Comparison of ENCODE assay signal across 19 cellular contexts in genomic region chr3:181698263-181698944, GRCh38. TPM values are rescaled to one million over a fixed set of nuclear protein-coding genes. Genes with fewer than 3 reads are reported as not detected.
A peak's percentile ranks its signal among the peaks of the same experiment; 100 is the strongest.
DNase-seq lines count a peak whose midpoint lies in the region; ATAC-seq and TF ChIP-seq lines count a peak whose summit lies in the region.
"Had no signal": no experiment of that assay in that cellular context is flagged by ENCODE, and none has a peak within 500 bp of the region (broad histone marks: within the 10 kb centered on the region; RNA-seq: fewer than 3 reads in every experiment).

No MANE protein-coding gene starts in this region.

- H3K27ac ChIP-seq in CD8-positive, alpha-beta T cell (ENCODE audit: low read depth, low read length) = no peak overlapping the region
- H3K27ac ChIP-seq: body of pancreas, prostate gland had no signal

- no peak overlapping the region for H3K4me3 ChIP-seq in CD8-positive, alpha-beta T cell (ENCODE audit: low read depth, low read length)
- H3K4me3 ChIP-seq: body of pancreas, prostate gland had no signal

- H3K4me3 Mint-ChIP-seq in brain = peak overlapping the region in 4 of 5 experiments; percentile 79 to 97 (median 94)
- no peak overlapping the region for H3K4me3 Mint-ChIP-seq in CD8-positive, alpha-beta T cell
- H3K4me3 Mint-ChIP-seq in activated naive CD8-positive, alpha-beta T cell treated with anti-CD3 and anti-CD28 coated beads, Interleukin-2, amount 50 U/mL, for 24 hours = no peak overlapping the region
- H3K4me3 Mint-ChIP-seq: memory B cell, natural killer cell had no signal

- H3K36me3 ChIP-seq in CD8-positive, alpha-beta T cell (ENCODE audit: insufficient read depth, low read length) = no peaks in the 10 kb centered on the region
- H3K36me3 ChIP-seq: prostate gland had no signal

- peak; percentile 45 for ATAC-seq in GM18907 (IDR thresholded peaks at IDR 0.05; ENCODE audit: unreplicated experiment)
- ATAC-seq in CD8-positive, alpha-beta T cell = no peak
- ATAC-seq in activated naive CD8-positive, alpha-beta T cell treated with anti-CD3 and anti-CD28 coated beads, Interleukin-2, amount 50 U/mL, for 24 hours = no peak
- ATAC-seq: body of pancreas, esophagus mucosa, natural killer cell had no signal

- POLR2A ChIA-PET in CD8-positive, alpha-beta T cell (lab: Charles Lee) = no interaction called here

- peaks cover 81% of the 10 kb centered on the region for H3K4me1 Mint-ChIP-seq in brain
- H3K4me1 Mint-ChIP-seq in CD8-positive, alpha-beta T cell (ENCODE audit: low read depth) = peaks cover 23% of the 10 kb centered on the region
- peaks cover 22% of the 10 kb centered on the region for H3K4me1 Mint-ChIP-seq in activated naive CD8-positive, alpha-beta T cell treated with anti-CD3 and anti-CD28 coated beads, Interleukin-2, amount 50 U/mL, for 24 hours

- peak in 41 of 76 experiments; percentile 2 to 89 (median 54) for DNase-seq in HUDEP-2 (lab: John Stamatoyannopoulos, UW; ENCODE audit: unreplicated experiment in 76 of 76)
- DNase-seq in medulla oblongata (ENCODE audit: extremely low spot score) = peak; percentile 66
- no peak for DNase-seq in midbrain (lab: John Stamatoyannopoulos, UW)
- DNase-seq in CD8-positive, alpha-beta T cell = no peak
- DNase-seq in AML-193 (lab: John Stamatoyannopoulos, UW) = no peak
- no peak for DNase-seq in activated naive CD8-positive, alpha-beta T cell treated with anti-CD3 and anti-CD28 coated beads, Interleukin-2, amount 50 U/mL, for 24 hours
- DNase-seq: activated naive CD4-positive, alpha-beta T cell treated with anti-CD3 and anti-CD28 coated beads, Interleukin-2, amount 50 U/mL, for 16 hours; body of pancreas; natural killer cell; NCI-H1694; NCI-H510A treated with DMSO at 0.1 percent for 48 hours; RPMI8226; trophoblast cell had no signal

- H3K36me3 Mint-ChIP-seq in brain = peaks cover 12% of the 10 kb centered on the region
- H3K36me3 Mint-ChIP-seq in CD8-positive, alpha-beta T cell = no peaks in the 10 kb centered on the region
- H3K36me3 Mint-ChIP-seq in activated naive CD8-positive, alpha-beta T cell treated with anti-CD3 and anti-CD28 coated beads, Interleukin-2, amount 50 U/mL, for 24 hours (ENCODE audit: low read depth) = peaks cover 8% of the 10 kb centered on the region
- H3K36me3 Mint-ChIP-seq: memory B cell had no signal

- intact Hi-C loops in CD8-positive, alpha-beta T cell (cut with DNase I, micrococcal nuclease) = no loop called here

- peaks cover 5% of the 10 kb centered on the region for H3K4me1 ChIP-seq in CD8-positive, alpha-beta T cell (ENCODE audit: insufficient read depth, low read length)

- H3K27ac Mint-ChIP-seq in brain = peak overlapping the region; percentile 9 to 99 (median 83)
- H3K27ac Mint-ChIP-seq in CD8-positive, alpha-beta T cell = no peak overlapping the region
- no peak overlapping the region for H3K27ac Mint-ChIP-seq in activated naive CD8-positive, alpha-beta T cell treated with anti-CD3 and anti-CD28 coated beads, Interleukin-2, amount 50 U/mL, for 24 hours
- H3K27ac Mint-ChIP-seq: memory B cell, natural killer cell had no signal

- H3K9me3 Mint-ChIP-seq in brain = peaks cover 0 to 14% (median 7%) of the 10 kb centered on the region in 5 experiments
- peaks cover 12% of the 10 kb centered on the region for H3K9me3 Mint-ChIP-seq in CD8-positive, alpha-beta T cell
- peaks cover 7% of the 10 kb centered on the region for H3K9me3 Mint-ChIP-seq in activated naive CD8-positive, alpha-beta T cell treated with anti-CD3 and anti-CD28 coated beads, Interleukin-2, amount 50 U/mL, for 24 hours
- H3K9me3 Mint-ChIP-seq: memory B cell had no signal

- CTCF ChIA-PET in CD8-positive, alpha-beta T cell (lab: Charles Lee) = no interaction called here

- no peaks in the 10 kb centered on the region for H3K9me3 ChIP-seq in CD8-positive, alpha-beta T cell (ENCODE audit: low read length)
- H3K9me3 ChIP-seq: body of pancreas, prostate gland had no signal

- H3K27me3 ChIP-seq in CD8-positive, alpha-beta T cell (ENCODE audit: insufficient read depth, low read length) = peaks cover 16% of the 10 kb centered on the region

- TF ChIP-seq CTCF in brain (conservative IDR thresholded peaks at IDR 0.05) = no peak
- TF ChIP-seq CTCF in CD8-positive, alpha-beta T cell (IDR thresholded peaks at IDR 0.05) = no peak

- peaks cover 30% of the 10 kb centered on the region for H3K27me3 Mint-ChIP-seq in brain
- H3K27me3 Mint-ChIP-seq in CD8-positive, alpha-beta T cell (ENCODE audit: low read depth) = peaks cover 77% of the 10 kb centered on the region
- peaks cover 84% of the 10 kb centered on the region for H3K27me3 Mint-ChIP-seq in activated naive CD8-positive, alpha-beta T cell treated with anti-CD3 and anti-CD28 coated beads, Interleukin-2, amount 50 U/mL, for 24 hours

RNA-seq across cellular contexts. Expression of gene SOX2, which starts 13.3 kb away (rescaled TPM):
- polyA plus RNA-seq in brain (ENCODE audit: insufficient read depth, low read depth, low replicate concordance) = 120 TPM
- total RNA-seq in CD8-positive, alpha-beta T cell = not detected
- total RNA-seq: LHCN-M2, natural killer cell had no signal

Comparison
In these comparisons a context has a peak if more than half of its experiments do, and no peak if none do; other contexts are left out.
1. DNase-seq: peak in HUDEP-2 (41 of 76) and medulla oblongata (single experiment); none in midbrain (single experiment), CD8-positive, alpha-beta T cell (0 of 7), AML-193 (0 of 2) and activated naive CD8-positive, alpha-beta T cell treated with anti-CD3 and anti-CD28 coated beads, Interleukin-2, amount 50 U/mL, for 24 hours (single experiment).
2. H3K27ac Mint-ChIP-seq: peak in brain (5 of 5); none in CD8-positive, alpha-beta T cell (single experiment) and activated naive CD8-positive, alpha-beta T cell treated with anti-CD3 and anti-CD28 coated beads, Interleukin-2, amount 50 U/mL, for 24 hours (single experiment).
3. H3K4me3 Mint-ChIP-seq: peak in brain (4 of 5); none in CD8-positive, alpha-beta T cell (single experiment) and activated naive CD8-positive, alpha-beta T cell treated with anti-CD3 and anti-CD28 coated beads, Interleukin-2, amount 50 U/mL, for 24 hours (single experiment).